ENCODE assay signal across 9 cellular contexts in genomic region chr20:12166053-12166717, GRCh38.
A peak's percentile ranks its signal among the peaks of the same experiment; 100 is the strongest.
DNase-seq lines count a peak whose midpoint lies in the region; ATAC-seq and TF ChIP-seq lines count a peak whose summit lies in the region.
"Had no signal": no experiment of that assay in that cellular context is flagged by ENCODE, and none has a peak within 500 bp of the region (broad histone marks: within the 10 kb centered on the region; RNA-seq: fewer than 3 reads in every experiment).

No MANE protein-coding gene starts in this region.

- no peaks in the 10 kb centered on the region for H3K36me3 ChIP-seq in stomach

- TF ChIP-seq CTCF in stomach (IDR thresholded peaks at IDR 0.05) = no peak
- no peak for TF ChIP-seq CTCF in nephron progenitor cell (IDR thresholded peaks at IDR 0.05)

- 56 to 74% (median 70%) methylated on average over 4 of the region's 4 CpGs for WGBS in stomach, 5 donors

- H3K27ac Mint-ChIP-seq in nephron progenitor cell = no peak overlapping the region

- H3K27me3 Mint-ChIP-seq in nephron progenitor cell (ENCODE audit: low read depth, poor library complexity) = peaks cover 2% of the 10 kb centered on the region

- peak; percentile 92 for ATAC-seq in Right ventricle myocardium superior (ENCODE audit: poor library complexity)

- no peak for TF ChIP-seq POLR2A in stomach (IDR thresholded peaks at IDR 0.05)

- intact Hi-C loops in Right ventricle myocardium superior (cut with DNase I) (no loop called here), stomach (cut with DNase I; ENCODE audit: low total_unique reads) (no loop called here)

- no peaks in the 10 kb centered on the region for H3K27me3 ChIP-seq in stomach

- peak overlapping the region; percentile 25 to 56 (median 54) for H3K27ac ChIP-seq in stomach
- H3K27ac ChIP-seq: parathyroid adenoma had no signal

- DNase-seq in H4 (ENCODE audit: low spot score) (peak; percentile 91), T1000 (lab: John Stamatoyannopoulos, UW) (peak; percentile 17), Right ventricle myocardium superior (peak; percentile 63), stomach (no peak), nephron progenitor cell (no peak), islet precursor cell (no peak), NCI-H1436 (lab: John Stamatoyannopoulos, UW) (no peak), UCSD-AML1 (lab: John Stamatoyannopoulos, UW; ENCODE audit: unreplicated experiment) (no peak)

- H3K4me3 ChIP-seq in stomach = no peak overlapping the region

- H3K4me1 Mint-ChIP-seq in nephron progenitor cell = no peaks in the 10 kb centered on the region

- no peak overlapping the region for H3K4me3 Mint-ChIP-seq in nephron progenitor cell

- peaks cover 26% of the 10 kb centered on the region for H3K9me3 Mint-ChIP-seq in nephron progenitor cell

- no peaks in the 10 kb centered on the region for H3K4me1 ChIP-seq in stomach
- H3K4me1 ChIP-seq: parathyroid adenoma had no signal

- H3K36me3 Mint-ChIP-seq in nephron progenitor cell (ENCODE audit: low read depth) = no peaks in the 10 kb centered on the region

- peak; percentile 26 for TF ChIP-seq EP300 in stomach (IDR thresholded peaks at IDR 0.05)

- peaks cover 0 to 10% (median 4%) of the 10 kb centered on the region in 4 donors for H3K9me3 ChIP-seq in stomach

Comparison
In these comparisons a context has a peak if more than half of its experiments do, and no peak if none do; other contexts are left out.
1. DNase-seq: peak in H4 (single experiment), T1000 (single experiment) and Right ventricle myocardium superior (single experiment); none in stomach (single experiment), nephron progenitor cell (single experiment), islet precursor cell (single experiment), NCI-H1436 (single experiment) and UCSD-AML1 (single experiment).